ENCODE assay signal across 8 cellular contexts in the genomic region with DNA sequence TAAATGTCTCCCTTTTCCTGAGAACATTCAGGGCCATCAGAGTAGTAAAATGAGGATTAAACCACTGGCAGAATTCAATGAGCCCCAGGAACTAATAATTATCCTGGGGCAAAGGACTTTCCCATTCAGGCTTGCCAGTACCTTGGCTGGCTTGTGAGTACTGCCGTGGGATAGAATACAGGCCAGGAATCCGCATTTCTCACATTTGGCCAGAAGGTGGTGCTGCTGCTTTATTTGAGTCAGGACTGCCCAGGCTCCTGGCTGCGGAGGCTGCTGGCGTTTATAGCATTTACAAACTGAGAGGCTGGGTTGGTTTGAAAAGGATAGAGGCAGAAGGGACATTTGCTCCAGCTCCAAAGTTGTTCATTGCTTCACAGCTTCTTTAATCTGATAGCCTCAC.
DNase-seq lines count a peak whose midpoint lies in the region; ATAC-seq, FAIRE-seq and TF ChIP-seq lines count a peak whose summit lies in the region.

No MANE protein-coding gene starts in this region.

- no peak overlapping the region for H3K27ac Mint-ChIP-seq in activated naive CD4-positive, alpha-beta T cell treated with anti-CD3 and anti-CD28 coated beads, Interleukin-2, amount 50 U/mL, for 72 hours

- no peaks in the 10 kb centered on the region for H3K79me2 ChIP-seq in MM.1S (ENCODE audit: low read length)

- peak; percentile 47 to 78 for ATAC-seq in activated naive CD4-positive, alpha-beta T cell treated with anti-CD3 and anti-CD28 coated beads, Interleukin-2, amount 50 U/mL, for 72 hours
- peak; percentile 88 for ATAC-seq in Right ventricle myocardium inferior

- H3F3A ChIP-seq in MM.1S (ENCODE audit: insufficient read depth, low read length), result no peaks in the 10 kb centered on the region

- H3K9ac ChIP-seq in MM.1S (ENCODE audit: low read length), result no peak overlapping the region

- H3K4me3 ChIP-seq in MM.1S (ENCODE audit: low read length), result no peak overlapping the region
- H3K4me3 ChIP-seq in prostate gland, result no peak overlapping the region

- H3K36me3 ChIP-seq in MM.1S (replicated peaks; ENCODE audit: insufficient read depth, low read length) (no peaks in the 10 kb centered on the region), prostate gland (no peaks in the 10 kb centered on the region)

- 0% methylated on average over 4 of the region's 4 CpGs for WGBS in prostate gland

- H3K27me3 ChIP-seq in MM.1S (replicated peaks; ENCODE audit: insufficient read depth, low read length) (no peaks in the 10 kb centered on the region), prostate gland (replicated peaks; ENCODE audit: insufficient read depth) (no peaks in the 10 kb centered on the region)

- peak; percentile 57 for FAIRE-seq in H54 (lab: Jason Lieb, UNC)

- H2AFZ ChIP-seq in MM.1S (ENCODE audit: low read length), result no peak overlapping the region

- peak; percentile 81 for TF ChIP-seq CTCF in MM.1S (IDR thresholded peaks at IDR 0.05; ENCODE audit: low read length)
- TF ChIP-seq CTCF in prostate gland (IDR thresholded peaks at IDR 0.05), result peak; percentile 26 to 72 (median 56)

- DNase-seq in GM04503 (ENCODE audit: low read depth) (peak; percentile 19), H54 (ENCODE audit: insufficient read length, low spot score) (peak; percentile 35), MM.1S (peak; percentile 77), SK-N-DZ (ENCODE audit: low spot score) (peak; percentile 66), Right ventricle myocardium inferior (ENCODE audit: missing footprints) (peak; percentile 65), prostate gland (ENCODE audit: low spot score) (peak; percentile 70), mesenteric fat pad (ENCODE audit: low spot score) (no peak)
- DNase-seq in activated naive CD4-positive, alpha-beta T cell treated with anti-CD3 and anti-CD28 coated beads, Interleukin-2, amount 50 U/mL, for 72 hours (ENCODE audit: low spot score in 2 of 2), result peak in 1 of 2 donors; percentile 59

- H3K36me3 Mint-ChIP-seq in activated naive CD4-positive, alpha-beta T cell treated with anti-CD3 and anti-CD28 coated beads, Interleukin-2, amount 50 U/mL, for 72 hours, result no peaks in the 10 kb centered on the region

- no peaks in the 10 kb centered on the region for H3K9me3 ChIP-seq in MM.1S (replicated peaks; ENCODE audit: insufficient read depth, low read length)
- H3K9me3 ChIP-seq in prostate gland, result no peaks in the 10 kb centered on the region

- H3K4me1 ChIP-seq in MM.1S (ENCODE audit: low read length) (no peaks in the 10 kb centered on the region), prostate gland (replicated peaks) (no peaks in the 10 kb centered on the region)

- no peak overlapping the region for H3K27ac ChIP-seq in MM.1S (ENCODE audit: low read length)
- no peak overlapping the region for H3K27ac ChIP-seq in prostate gland

- H3K9me2 ChIP-seq in MM.1S (replicated peaks; ENCODE audit: insufficient read depth, low read length), result no peaks in the 10 kb centered on the region

- H3K9me3 Mint-ChIP-seq in activated naive CD4-positive, alpha-beta T cell treated with anti-CD3 and anti-CD28 coated beads, Interleukin-2, amount 50 U/mL, for 72 hours, result no peaks in the 10 kb centered on the region

- H3K4me2 ChIP-seq in MM.1S (ENCODE audit: low read depth, low read length), result no peak overlapping the region

- intact Hi-C loops in Right ventricle myocardium inferior (cut with DNase I), result loop anchor here (2.0 to 5.0 kb wide), 2 partner anchors 217 to 397 kb away; no protein-coding TSS in a partner anchor
- intact Hi-C loops in prostate gland (cut with DNase I), result loop anchor here (1.0 to 10.0 kb wide), 3 partner anchors 397 to 795 kb away; a partner anchor contains a TSS

- no peak for TF ChIP-seq POLR2A in H54 (IDR thresholded peaks at IDR 0.05; ENCODE audit: low read depth, low read length)
- no peak for TF ChIP-seq POLR2A in prostate gland (IDR thresholded peaks at IDR 0.05)

- H4K20me1 ChIP-seq in MM.1S (ENCODE audit: insufficient read depth, low read length), result no peaks in the 10 kb centered on the region
